ENCODE assay signal across 12 cellular contexts in the genomic region with DNA sequence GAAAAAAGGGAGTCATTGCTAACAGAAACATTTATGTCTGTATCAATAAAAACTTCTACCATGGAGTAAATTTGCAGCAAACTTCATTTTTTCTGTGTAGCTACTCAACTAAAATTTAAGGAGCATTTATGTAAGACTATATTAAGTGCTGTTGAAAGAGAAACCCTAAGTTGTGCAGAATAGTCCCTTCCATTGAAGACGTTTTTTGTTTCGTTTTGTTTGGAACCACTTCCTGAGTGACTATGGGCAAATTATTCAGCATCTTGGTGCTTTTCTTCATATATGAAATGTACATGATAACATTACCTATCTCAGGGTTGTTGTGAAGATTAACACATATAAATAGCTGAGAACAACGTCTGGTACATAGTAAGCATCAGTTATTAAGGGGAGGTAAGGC. TPM values are rescaled to one million over a fixed set of nuclear protein-coding genes. Genes with fewer than 3 reads are reported as not detected.
DNase-seq lines count a peak whose midpoint lies in the region; ATAC-seq and TF ChIP-seq lines count a peak whose summit lies in the region.
"Had no signal": no experiment of that assay in that cellular context is flagged by ENCODE, and none has a peak within 500 bp of the region (broad histone marks: within the 10 kb centered on the region; RNA-seq: fewer than 3 reads in every experiment).

No MANE protein-coding gene starts in this region.

- TF ChIP-seq CTCF in uterus (IDR thresholded peaks at IDR 0.05), result no peak

- TF ChIP-seq POLR2A in uterus (IDR thresholded peaks at IDR 0.05), result no peak

- ATAC-seq in GM21737 (IDR thresholded peaks at IDR 0.05; ENCODE audit: unreplicated experiment) (peak; percentile 74), HG03280 (IDR thresholded peaks at IDR 0.05; ENCODE audit: unreplicated experiment) (peak; percentile 76)
- ATAC-seq in stimulated activated effector memory CD8-positive, alpha-beta T cell treated with anti-CD3 and anti-CD28 coated beads, Interleukin-12 subunit alpha, Interleukin-12 subunit beta, amount 100 ng/mL, for 72 hours, result peak; percentile 58

- no peak overlapping the region for H3K4me3 ChIP-seq in uterus

- intact Hi-C loops in uterus (cut with DNase I; ENCODE audit: low total_unique reads), result no loop called here

- no peaks in the 10 kb centered on the region for H3K36me3 ChIP-seq in uterus

- peaks cover 31% of the 10 kb centered on the region for H3K4me1 Mint-ChIP-seq in activated CD4-positive, alpha-beta T cell treated with anti-CD3 and anti-CD28 coated beads, Interleukin-2, amount 10 ng/mL, durations not matched to agents 7 days and 5 days
- H3K4me1 Mint-ChIP-seq in stimulated activated effector memory CD8-positive, alpha-beta T cell treated with anti-CD3 and anti-CD28 coated beads, Interleukin-12 subunit alpha, Interleukin-12 subunit beta, amount 100 ng/mL, for 72 hours, result peaks cover 32% of the 10 kb centered on the region

- no peaks in the 10 kb centered on the region for H3K27me3 Mint-ChIP-seq in activated CD4-positive, alpha-beta T cell treated with anti-CD3 and anti-CD28 coated beads, Interleukin-2, amount 10 ng/mL, durations not matched to agents 7 days and 5 days
- H3K27me3 Mint-ChIP-seq: activated naive CD8-positive, alpha-beta T cell had no signal

- H3K27me3 ChIP-seq in uterus, result no peaks in the 10 kb centered on the region

- H3K9me3 Mint-ChIP-seq in activated CD4-positive, alpha-beta T cell treated with anti-CD3 and anti-CD28 coated beads, Interleukin-2, amount 10 ng/mL, durations not matched to agents 7 days and 5 days, result peaks cover 19% of the 10 kb centered on the region
- H3K9me3 Mint-ChIP-seq in stimulated activated effector memory CD8-positive, alpha-beta T cell treated with anti-CD3 and anti-CD28 coated beads, Interleukin-12 subunit alpha, Interleukin-12 subunit beta, amount 100 ng/mL, for 72 hours, result peaks cover 6% of the 10 kb centered on the region
- H3K9me3 Mint-ChIP-seq: HFFc6 had no signal

- peaks cover 67% of the 10 kb centered on the region for H3K36me3 Mint-ChIP-seq in activated CD4-positive, alpha-beta T cell treated with anti-CD3 and anti-CD28 coated beads, Interleukin-2, amount 10 ng/mL, durations not matched to agents 7 days and 5 days (ENCODE audit: low read depth)
- H3K36me3 Mint-ChIP-seq in stimulated activated effector memory CD8-positive, alpha-beta T cell treated with anti-CD3 and anti-CD28 coated beads, Interleukin-12 subunit alpha, Interleukin-12 subunit beta, amount 100 ng/mL, for 72 hours, result peaks cover 28% of the 10 kb centered on the region

- no peaks in the 10 kb centered on the region for H3K4me1 ChIP-seq in uterus

- H3K9me3 ChIP-seq in uterus, result no peaks in the 10 kb centered on the region

- H3K27ac Mint-ChIP-seq in activated CD4-positive, alpha-beta T cell treated with anti-CD3 and anti-CD28 coated beads, Interleukin-2, amount 10 ng/mL, durations not matched to agents 7 days and 5 days, result peak overlapping the region; percentile 80
- H3K27ac Mint-ChIP-seq in stimulated activated effector memory CD8-positive, alpha-beta T cell treated with anti-CD3 and anti-CD28 coated beads, Interleukin-12 subunit alpha, Interleukin-12 subunit beta, amount 100 ng/mL, for 72 hours, result peak overlapping the region; percentile 87
- H3K27ac Mint-ChIP-seq: activated naive CD8-positive, alpha-beta T cell; HFFc6 had no signal

- CTCF ChIA-PET in activated CD4-positive, alpha-beta T cell treated with anti-CD3 and anti-CD28 coated beads, Interleukin-2, amount 10 ng/mL, durations not matched to agents 7 days and 5 days (lab: Charles Lee), result interaction anchor here (0.6 kb wide), 1 partner anchor 23 kb away, joined by 4 read pairs; no protein-coding TSS in a partner anchor

- POLR2A ChIA-PET in activated CD4-positive, alpha-beta T cell treated with anti-CD3 and anti-CD28 coated beads, Interleukin-2, amount 10 ng/mL, durations not matched to agents 7 days and 5 days (lab: Charles Lee), result no interaction called here

- peak; percentile 8 for DNase-seq in activated CD4-positive, alpha-beta T cell treated with anti-CD3 and anti-CD28 coated beads, Interleukin-2, amount 10 ng/mL, durations not matched to agents 7 days and 5 days
- DNase-seq in activated CD4-positive, alpha-beta T cell treated with anti-CD3 and anti-CD28 coated beads, Interleukin-2, amount 50 U/mL, for 4 hours, result no peak
- no peak for DNase-seq in stimulated activated effector memory CD8-positive, alpha-beta T cell treated with anti-CD3 and anti-CD28 coated beads, Interleukin-12 subunit alpha, Interleukin-12 subunit beta, amount 100 ng/mL, for 72 hours (ENCODE audit: low spot score in 2 of 2)
- DNase-seq in SKM-1 (lab: John Stamatoyannopoulos, UW; ENCODE audit: unreplicated experiment) (no peak), HuH-7.5 (ENCODE audit: low spot score) (no peak), uterus (no peak)
- DNase-seq: effector CD4-positive, alpha-beta T cell; HFFc6; NCI-H1092 treated with DMSO at 0.1 percent for 48 hours had no signal

- H3K27ac ChIP-seq in uterus, result no peak overlapping the region

- no peak overlapping the region for H3K4me3 Mint-ChIP-seq in activated CD4-positive, alpha-beta T cell treated with anti-CD3 and anti-CD28 coated beads, Interleukin-2, amount 10 ng/mL, durations not matched to agents 7 days and 5 days
- H3K4me3 Mint-ChIP-seq in stimulated activated effector memory CD8-positive, alpha-beta T cell treated with anti-CD3 and anti-CD28 coated beads, Interleukin-12 subunit alpha, Interleukin-12 subunit beta, amount 100 ng/mL, for 72 hours, result peak overlapping the region; percentile 33
- H3K4me3 Mint-ChIP-seq: activated naive CD8-positive, alpha-beta T cell; HFFc6 had no signal

RNA-seq across cellular contexts. Expression of gene SEM1, which starts 24.3 kb away (rescaled TPM):
- total RNA-seq in activated CD4-positive, alpha-beta T cell treated with anti-CD3 and anti-CD28 coated beads, Interleukin-2, amount 10 ng/mL, durations not matched to agents 7 days and 5 days, result 10 to 100 TPM; 40.3 to 45.3 TPM
- 10 to 100 TPM in 3 of 4 donors, 1 to 10 TPM in 1; 3.3 to 39.2 (median 27.8) TPM for total RNA-seq in uterus
